ENCODE assay signal across 16 cellular contexts in genomic region chr3:12985148-12985547, GRCh38.
"Had no signal": no experiment of that assay in that cellular context is flagged by ENCODE, and none has a peak within 500 bp of the region (broad histone marks: within the 10 kb centered on the region; RNA-seq: fewer than 3 reads in every experiment).

No MANE protein-coding gene starts in this region.

- H3K9me3 ChIP-seq: esophagus muscularis mucosa, thyroid gland had no signal

- H3K4me3 ChIP-seq: esophagus muscularis mucosa, thyroid gland had no signal

- H3K36me3 ChIP-seq: esophagus muscularis mucosa, thyroid gland had no signal

- H3K27ac ChIP-seq: esophagus muscularis mucosa, thyroid gland had no signal

- DNase-seq: activated CD4-positive, alpha-beta memory T cell treated with anti-CD3 and anti-CD28 coated beads, Interleukin-2, amount 10 ng/mL, durations not matched to agents 7 days and 5 days; activated CD4-positive, alpha-beta T cell treated with anti-CD3 and anti-CD28 coated beads for 4 hours; activated CD8-positive, alpha-beta memory T cell treated with anti-CD3 and anti-CD28 coated beads, Interleukin-2, amount 10 ng/mL, durations not matched to agents 7 days and 5 days; activated effector memory CD4-positive, alpha-beta T cell treated with anti-CD3 and anti-CD28 coated beads, Interleukin-2, amount 50 U/mL, for 16 hours; activated T-cell treated with anti-CD3 and anti-CD28 coated beads, Interleukin-2, amount 50 U/mL, for 1 hour; effector CD4-positive, alpha-beta T cell; hippocampal formation; stimulated activated CD4-positive, alpha-beta T cell treated with anti-CD3 and anti-CD28 coated beads, Interleukin-12 subunit alpha, Interleukin-12 subunit beta, amount 100 ng/mL, for 4 hours; stimulated activated CD4-positive, alpha-beta T cell treated with anti-CD3 and anti-CD28 coated beads, Interleukin-1b, Interleukin-23, amount 100 ng/mL, for 48 hours; stimulated activated naive CD4-positive, alpha-beta T cell treated with Interleukin-2 at 50 U/mL for 16 hours; thyroid gland had no signal

- FAIRE-seq: astrocyte, bronchial epithelial cell, endothelial cell of umbilical vein, islet of Langerhans had no signal

- H3K27me3 ChIP-seq: esophagus muscularis mucosa, thyroid gland had no signal
